Comparison of ENCODE assay signal across 8 cellular contexts in the genomic region with DNA sequence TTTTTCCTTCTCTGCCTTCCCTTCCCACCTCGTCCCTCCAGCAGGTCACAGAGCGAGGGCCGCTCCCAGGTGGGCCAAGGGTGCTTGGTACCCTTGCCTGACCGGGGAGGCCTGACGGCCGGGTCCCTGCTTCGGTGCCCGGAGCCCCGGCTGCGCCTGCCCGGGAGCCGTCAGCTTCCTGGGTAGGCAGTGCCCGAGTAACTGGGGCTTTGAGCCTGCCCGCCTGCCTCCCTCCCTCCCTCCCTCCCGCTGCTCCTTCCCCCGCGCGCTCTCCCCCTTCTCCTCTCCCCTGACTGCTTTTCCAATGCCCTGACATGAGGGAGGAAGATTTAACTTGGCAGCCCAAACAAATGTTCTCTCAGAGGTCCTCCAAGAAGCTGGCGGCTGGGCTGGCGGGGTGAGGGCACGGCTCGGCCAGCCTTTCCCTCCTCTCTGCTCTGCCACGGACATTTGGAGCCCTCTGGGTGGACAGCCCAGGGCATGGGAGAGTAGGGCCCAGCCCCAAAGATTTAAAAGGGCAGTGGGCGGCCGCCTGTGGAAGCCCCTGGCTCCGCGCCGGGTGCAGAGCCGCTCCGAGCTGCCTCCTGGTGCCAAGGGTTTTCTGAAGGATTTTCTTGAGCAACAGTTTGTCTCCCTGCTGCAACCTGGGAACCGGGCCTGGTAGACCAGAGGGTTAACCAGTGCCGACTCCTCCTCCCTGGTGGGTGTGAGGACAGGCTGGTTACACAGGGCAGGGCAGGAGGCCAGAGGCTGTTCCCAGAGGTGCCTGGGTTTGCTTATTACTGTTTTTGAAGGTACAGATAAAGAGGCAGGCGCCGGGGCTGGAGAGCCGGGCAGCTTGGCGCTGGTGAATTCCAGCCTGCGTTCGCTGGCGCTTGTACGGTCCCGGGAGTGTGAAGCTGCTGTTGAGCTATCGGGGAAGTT. TPM values are rescaled to one million over a fixed set of nuclear protein-coding genes. Genes with fewer than 3 reads are reported as not detected.
DNase-seq lines count a peak whose midpoint lies in the region; ATAC-seq and TF ChIP-seq lines count a peak whose summit lies in the region.

No MANE protein-coding gene starts in this region.

- TF ChIP-seq CTCF in OCI-LY3 (IDR thresholded peaks at IDR 0.05; ENCODE audit: low read depth, low read length), result no peak
- TF ChIP-seq CTCF in body of pancreas (IDR thresholded peaks at IDR 0.05), result no peak
- TF ChIP-seq CTCF in progenitor cell of endocrine pancreas (IDR thresholded peaks at IDR 0.05; ENCODE audit: unreplicated experiment), result no peak

- peak overlapping the region; percentile 66 for H3K4me3 ChIP-seq in HAP-1
- peak overlapping the region; percentile 82; the same call in 1 of the 2 replicates for H3K4me3 ChIP-seq in OCI-LY3 (ENCODE audit: low read length)
- peak overlapping the region; percentile 70 to 71 for H3K4me3 ChIP-seq in body of pancreas

- no peaks in the 10 kb centered on the region for H3K27me3 Mint-ChIP-seq in progenitor cell of endocrine pancreas

- H3K4me1 Mint-ChIP-seq in progenitor cell of endocrine pancreas (ENCODE audit: low read depth), result peaks cover 48% of the 10 kb centered on the region

- peak; percentile 70 for ATAC-seq in body of pancreas
- no peak for ATAC-seq in HG03432 (IDR thresholded peaks at IDR 0.05; ENCODE audit: unreplicated experiment)
- no peak for ATAC-seq in HG02981 (IDR thresholded peaks at IDR 0.05; ENCODE audit: unreplicated experiment)

- peak overlapping the region; percentile 98 for H3K4me3 Mint-ChIP-seq in progenitor cell of endocrine pancreas (ENCODE audit: low read depth)

- 0 to 1% methylated on average over 23 to 42 of the region's 42 CpGs for WGBS in body of pancreas, 2 donors

- peak; percentile 84 to 90 (median 88) for TF ChIP-seq POLR2A in body of pancreas (IDR thresholded peaks at IDR 0.05)

- no peaks in the 10 kb centered on the region for H3K36me3 Mint-ChIP-seq in progenitor cell of endocrine pancreas (ENCODE audit: insufficient read depth)

- peaks cover 21% of the 10 kb centered on the region for H3K4me1 ChIP-seq in HAP-1
- peaks cover 8% of the 10 kb centered on the region for H3K4me1 ChIP-seq in OCI-LY3 (ENCODE audit: low read length)
- H3K4me1 ChIP-seq in body of pancreas, result peaks cover 64% of the 10 kb centered on the region

- peak; percentile 71 to 81 for DNase-seq in AML-193 (lab: John Stamatoyannopoulos, UW)
- DNase-seq in HAP-1 (ENCODE audit: low spot score in 2 of 2), result peak; percentile 54 to 77
- peak; percentile 95 to 98 (median 98) for DNase-seq in body of pancreas
- DNase-seq in hypothalamus (lab: John Stamatoyannopoulos, UW), result peak in 50 of 51 donors; percentile 47 to 99 (median 83)
- DNase-seq in progenitor cell of endocrine pancreas (ENCODE audit: low spot score, unreplicated experiment), result peak; percentile 36

- peaks cover 29% of the 10 kb centered on the region for H4K20me1 ChIP-seq in OCI-LY3 (ENCODE audit: insufficient read depth, low read length)

- H3K9me3 Mint-ChIP-seq in progenitor cell of endocrine pancreas (ENCODE audit: low read depth), result no peaks in the 10 kb centered on the region

- no peak overlapping the region for H3K9ac ChIP-seq in OCI-LY3 (ENCODE audit: low read length)

- no peaks in the 10 kb centered on the region for H3K36me3 ChIP-seq in HAP-1 (replicated peaks)
- no peaks in the 10 kb centered on the region for H3K36me3 ChIP-seq in OCI-LY3 (replicated peaks; ENCODE audit: low read depth, low read length)
- no peaks in the 10 kb centered on the region for H3K36me3 ChIP-seq in body of pancreas (replicated peaks in 1 of 2; ENCODE audit: insufficient read depth in 1 of 2, low read depth in 2 of 2)

- H3K27ac ChIP-seq in OCI-LY3 (ENCODE audit: low read length) (no peak overlapping the region), body of pancreas (peak overlapping the region; percentile 95 to 97 (median 96))

- no peaks in the 10 kb centered on the region for H3K9me3 ChIP-seq in HAP-1
- no peaks in the 10 kb centered on the region for H3K9me3 ChIP-seq in OCI-LY3 (ENCODE audit: insufficient read depth, low read length)
- H3K9me3 ChIP-seq in body of pancreas, result no peaks in the 10 kb centered on the region

- H3K4me2 ChIP-seq in OCI-LY3 (ENCODE audit: low read length), result peak overlapping the region; percentile 77; the same call in 1 of the 2 replicates

- no peak overlapping the region for H2AFZ ChIP-seq in OCI-LY3 (ENCODE audit: low read depth, low read length)

- in situ Hi-C loops in HAP-1 (cut with MboI; ENCODE audit: low sequenced_read_pairs), result no loop called here

- no peaks in the 10 kb centered on the region for H3K27me3 ChIP-seq in HAP-1 (ENCODE audit: low read depth)
- no peaks in the 10 kb centered on the region for H3K27me3 ChIP-seq in OCI-LY3 (ENCODE audit: low read depth, low read length)
- no peaks in the 10 kb centered on the region for H3K27me3 ChIP-seq in body of pancreas

- intact Hi-C loops in body of pancreas (cut with DNase I), result loop anchor here (10.0 kb wide), 1 partner anchor 114 kb away; no protein-coding TSS in a partner anchor

- peak overlapping the region; percentile 94 for H3K27ac Mint-ChIP-seq in progenitor cell of endocrine pancreas

- H3K79me2 ChIP-seq in OCI-LY3 (ENCODE audit: low read length), result no peaks in the 10 kb centered on the region

RNA-seq across cellular contexts. Expression of gene ZMIZ1, which starts 2.1 kb away (rescaled TPM):
- 10 to 100 TPM; 27.2 to 42.2 TPM for total RNA-seq in body of pancreas
- 81.6 and 85.2 TPM in 2 replicates for total RNA-seq in progenitor cell of endocrine pancreas

Comparison
In these comparisons a context has a peak if more than half of its experiments do, and no peak if none do; other contexts are left out.
1. DNase-seq: peak in every context shown above with its lines; median percentile 98 in body of pancreas; 83 in hypothalamus; 76 in AML-193; 66 in HAP-1; 36 in progenitor cell of endocrine pancreas.